ENCODE assay signal across 18 cellular contexts in the genomic region with DNA sequence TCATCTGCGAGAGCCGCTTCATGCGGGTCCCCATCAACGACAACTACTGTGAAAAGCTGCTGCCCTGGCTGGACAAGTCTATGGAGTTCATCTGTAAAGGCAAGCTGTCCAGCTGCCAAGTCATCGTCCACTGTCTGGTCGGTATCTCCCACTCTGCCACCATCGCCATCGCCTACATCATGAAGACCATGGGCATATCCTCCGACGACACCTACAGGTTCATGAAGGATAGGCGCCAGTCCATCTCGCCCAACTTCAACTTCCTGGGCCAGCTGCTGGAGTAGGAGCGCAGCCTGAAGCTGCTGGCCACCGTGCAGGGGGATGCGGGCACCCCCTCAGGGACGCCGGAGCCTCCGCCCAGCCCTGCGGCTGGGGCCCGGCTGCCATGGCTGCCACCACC. TPM values are rescaled to one million over a fixed set of nuclear protein-coding genes. Genes with fewer than 3 reads are reported as not detected.
DNase-seq lines count a peak whose midpoint lies in the region; ATAC-seq and TF ChIP-seq lines count a peak whose summit lies in the region.
"Had no signal": no experiment of that assay in that cellular context is flagged by ENCODE, and none has a peak within 500 bp of the region (broad histone marks: within the 10 kb centered on the region; RNA-seq: fewer than 3 reads in every experiment).

No MANE protein-coding gene starts in this region.

- ATAC-seq in activated T-cell treated with anti-CD3 and anti-CD28 coated beads, Interleukin-2, amount 50 U/mL, for 4 hours: no peak
- no peak for ATAC-seq in WTC11
- ATAC-seq: Panc1, sciatic nerve had no signal

- no peaks in the 10 kb centered on the region for H3K9me3 ChIP-seq in endodermal cell (ENCODE audit: control insufficient read depth, low read length)
- H3K9me3 ChIP-seq: SK-N-SH had no signal

- H3K27ac ChIP-seq in endodermal cell (ENCODE audit: low read depth, low read length): no peak overlapping the region
- H3K27ac ChIP-seq: cardiac muscle cell, KMS-11 had no signal

- H3K4me3 ChIP-seq in endodermal cell (ENCODE audit: low read length): no peak overlapping the region
- H3K4me3 ChIP-seq: cardiac muscle cell had no signal

- H3K9me3 Mint-ChIP-seq in activated T-cell treated with anti-CD3 and anti-CD28 coated beads, Interleukin-2, amount 50 U/mL, for 4 hours: no peaks in the 10 kb centered on the region
- H3K9me3 Mint-ChIP-seq in WTC11: no peaks in the 10 kb centered on the region
- H3K9me3 Mint-ChIP-seq in endodermal cell: no peaks in the 10 kb centered on the region
- no peaks in the 10 kb centered on the region for H3K9me3 Mint-ChIP-seq in progenitor cell of endocrine pancreas (ENCODE audit: low read depth)

- H3K27ac Mint-ChIP-seq in WTC11 (peak overlapping the region; percentile 32; the same call in 1 of the 2 replicates), endodermal cell (peak overlapping the region; percentile 52), progenitor cell of endocrine pancreas (peak overlapping the region; percentile 59)

- H3K36me3 ChIP-seq in endodermal cell (ENCODE audit: control insufficient read depth, insufficient read depth, low read length): peaks cover 8% of the 10 kb centered on the region

- TF ChIP-seq CTCF in WTC11 (IDR thresholded peaks at IDR 0.05): no peak
- no peak for TF ChIP-seq CTCF in endodermal cell (conservative IDR thresholded peaks at IDR 0.05)
- TF ChIP-seq CTCF in progenitor cell of endocrine pancreas (IDR thresholded peaks at IDR 0.05; ENCODE audit: unreplicated experiment): no peak

- peak overlapping the region; percentile 54 for H3K4me3 Mint-ChIP-seq in activated T-cell treated with anti-CD3 and anti-CD28 coated beads, Interleukin-2, amount 50 U/mL, for 4 hours
- peak overlapping the region; percentile 38 for H3K4me3 Mint-ChIP-seq in WTC11
- no peak overlapping the region for H3K4me3 Mint-ChIP-seq in endodermal cell
- peak overlapping the region; percentile 55 for H3K4me3 Mint-ChIP-seq in progenitor cell of endocrine pancreas (ENCODE audit: low read depth)

- peaks cover 5% of the 10 kb centered on the region for H3K36me3 Mint-ChIP-seq in activated T-cell treated with anti-CD3 and anti-CD28 coated beads, Interleukin-2, amount 50 U/mL, for 4 hours (ENCODE audit: insufficient read depth)
- H3K36me3 Mint-ChIP-seq in WTC11 (peaks cover 8% of the 10 kb centered on the region; the same call in 1 of the 2 replicates), endodermal cell (ENCODE audit: low read depth) (peaks cover 15% of the 10 kb centered on the region), progenitor cell of endocrine pancreas (ENCODE audit: insufficient read depth) (peaks cover 3% of the 10 kb centered on the region)

- H3K27me3 ChIP-seq in endodermal cell (ENCODE audit: control insufficient read depth, insufficient read depth, low read length, poor library complexity, severe bottlenecking): no peaks in the 10 kb centered on the region
- H3K27me3 ChIP-seq: cardiac muscle cell had no signal

- peaks cover 13% of the 10 kb centered on the region for H3K4me1 Mint-ChIP-seq in activated T-cell treated with anti-CD3 and anti-CD28 coated beads, Interleukin-2, amount 50 U/mL, for 4 hours (ENCODE audit: low read depth)
- H3K4me1 Mint-ChIP-seq in WTC11 (0 out of 2 replicates have a peak, but pooled peaks cover 2% of the 10 kb centered on the region), endodermal cell (peaks cover 3% of the 10 kb centered on the region), progenitor cell of endocrine pancreas (ENCODE audit: low read depth) (peaks cover 6% of the 10 kb centered on the region)

- no peak for DNase-seq in activated T-cell treated with anti-CD3 and anti-CD28 coated beads, Interleukin-2, amount 50 U/mL, for 4 hours
- DNase-seq in activated T-cell treated with anti-CD3 and anti-CD28 coated beads, Interleukin-2, amount 50 U/mL, for 1 hour: no peak
- DNase-seq in WTC11 (ENCODE audit: low spot score): no peak
- peak; percentile 52 for DNase-seq in endodermal cell
- no peak for DNase-seq in progenitor cell of endocrine pancreas (ENCODE audit: low spot score, unreplicated experiment)
- DNase-seq in LoVo (ENCODE audit: low spot score): no peak
- DNase-seq in retina: no peak
- no peak for DNase-seq in islet precursor cell
- DNase-seq: ACHN, EL, HCEC 1CT, NCI-H1436, NCI-H2171 treated with DMSO at 0.1 percent for 48 hours, SK-N-SH had no signal

- no peaks in the 10 kb centered on the region for H3K27me3 Mint-ChIP-seq in activated T-cell treated with anti-CD3 and anti-CD28 coated beads, Interleukin-2, amount 50 U/mL, for 4 hours (ENCODE audit: low read depth)
- H3K27me3 Mint-ChIP-seq in WTC11 (ENCODE audit: low read depth) (no peaks in the 10 kb centered on the region), endodermal cell (ENCODE audit: insufficient read depth) (no peaks in the 10 kb centered on the region), progenitor cell of endocrine pancreas (no peaks in the 10 kb centered on the region)

- H3K4me1 ChIP-seq in endodermal cell (ENCODE audit: control insufficient read depth, insufficient read depth, low read length): no peaks in the 10 kb centered on the region

- POLR2A ChIA-PET in WTC11 (lab: Charles Lee): interaction anchor here (3.3 kb wide), 1 partner anchor 11 kb away, joined by 19 read pairs; the partner anchor contains the start of gene SEC24C

- CTCF ChIA-PET in WTC11 (lab: Charles Lee): no interaction called here

- WGBS in endodermal cell (ENCODE audit: insufficient coverage in 1 of 2, insufficient read length in 1 of 2), 2 experiments: 96% methylated on average over 14 to 20 of the region's 20 CpGs

- H3K9ac ChIP-seq in endodermal cell (ENCODE audit: extremely low read depth, low read length, poor library complexity, severe bottlenecking): no peak overlapping the region
- H3K9ac ChIP-seq: KMS-11, SK-N-SH had no signal

TF ChIP-seq in WTC11, 78 proteins besides CTCF, POLR2A, EP300 and RAD21:
- no peak for TF ChIP-seq EMX1 (CRISPR knock-in tag; IDR thresholded peaks at IDR 0.05)
- TF ChIP-seq FOXK1 (CRISPR knock-in tag; IDR thresholded peaks at IDR 0.05): no peak
- TF ChIP-seq, protein P1, sequence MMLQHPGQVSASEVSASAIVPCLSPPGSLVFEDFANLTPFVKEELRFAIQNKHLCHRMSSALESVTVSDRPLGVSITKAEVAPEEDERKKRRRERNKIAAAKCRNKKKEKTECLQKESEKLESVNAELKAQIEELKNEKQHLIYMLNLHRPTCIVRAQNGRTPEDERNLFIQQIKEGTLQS (CRISPR knock-in tag; conservative IDR thresholded peaks at IDR 0.05): no peak
- TF ChIP-seq, protein P2, sequence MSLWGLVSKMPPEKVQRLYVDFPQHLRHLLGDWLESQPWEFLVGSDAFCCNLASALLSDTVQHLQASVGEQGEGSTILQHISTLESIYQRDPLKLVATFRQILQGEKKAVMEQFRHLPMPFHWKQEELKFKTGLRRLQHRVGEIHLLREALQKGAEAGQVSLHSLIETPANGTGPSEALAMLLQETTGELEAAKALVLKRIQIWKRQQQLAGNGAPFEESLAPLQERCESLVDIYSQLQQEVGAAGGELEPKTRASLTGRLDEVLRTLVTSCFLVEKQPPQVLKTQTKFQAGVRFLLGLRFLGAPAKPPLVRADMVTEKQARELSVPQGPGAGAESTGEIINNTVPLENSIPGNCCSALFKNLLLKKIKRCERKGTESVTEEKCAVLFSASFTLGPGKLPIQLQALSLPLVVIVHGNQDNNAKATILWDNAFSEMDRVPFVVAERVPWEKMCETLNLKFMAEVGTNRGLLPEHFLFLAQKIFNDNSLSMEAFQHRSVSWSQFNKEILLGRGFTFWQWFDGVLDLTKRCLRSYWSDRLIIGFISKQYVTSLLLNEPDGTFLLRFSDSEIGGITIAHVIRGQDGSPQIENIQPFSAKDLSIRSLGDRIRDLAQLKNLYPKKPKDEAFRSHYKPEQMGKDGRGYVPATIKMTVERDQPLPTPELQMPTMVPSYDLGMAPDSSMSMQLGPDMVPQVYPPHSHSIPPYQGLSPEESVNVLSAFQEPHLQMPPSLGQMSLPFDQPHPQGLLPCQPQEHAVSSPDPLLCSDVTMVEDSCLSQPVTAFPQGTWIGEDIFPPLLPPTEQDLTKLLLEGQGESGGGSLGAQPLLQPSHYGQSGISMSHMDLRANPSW (CRISPR knock-in tag; conservative IDR thresholded peaks at IDR 0.05; ENCODE audit: low read depth): no peak
- no peak for TF ChIP-seq FOXP1 (CRISPR knock-in tag; IDR thresholded peaks at IDR 0.05; ENCODE audit: borderline replicate concordance)
- no peak for TF ChIP-seq USF1 (CRISPR knock-in tag; IDR thresholded peaks at IDR 0.05)

RNA-seq across cellular contexts. Expression of gene SEC24C, which starts 11.7 kb away (rescaled TPM):
- total RNA-seq in activated T-cell treated with anti-CD3 and anti-CD28 coated beads, Interleukin-2, amount 50 U/mL, for 4 hours: 100 to 1,000 TPM; 101 to 109 (median 107) TPM
- total RNA-seq in WTC11 (2021): 64.2 to 74.2 TPM (median 64.5 TPM) in 3 replicates
- 10 to 100 TPM; 63.2 to 71.4 TPM for total RNA-seq in endodermal cell
- 66.6 TPM for polyA plus RNA-seq in endodermal cell (2013, experiment 1 of 2)
- 59.0 TPM for polyA plus RNA-seq in endodermal cell (2013, experiment 2 of 2)
- 93.0 and 96.5 TPM in 2 replicates for total RNA-seq in progenitor cell of endocrine pancreas

RNA-seq across cellular contexts. Expression of gene AGAP5, which starts 34.5 kb away (rescaled TPM):
- 1 to 10 TPM; 4.2 to 8.2 (median 5.6) TPM for total RNA-seq in activated T-cell treated with anti-CD3 and anti-CD28 coated beads, Interleukin-2, amount 50 U/mL, for 4 hours
- total RNA-seq in WTC11 (2021) (7.5 to 10.4 TPM (median 9.3 TPM) in 3 replicates), endodermal cell (10 to 100 TPM; 10.1 to 13.8 TPM), progenitor cell of endocrine pancreas (15.5 and 17.3 TPM in 2 replicates)
- 4.9 TPM for polyA plus RNA-seq in endodermal cell (2013, experiment 1 of 2)
- 6.3 TPM for polyA plus RNA-seq in endodermal cell (2013, experiment 2 of 2)

RNA-seq across cellular contexts. Expression of gene CHCHD1, which starts 49.4 kb away (rescaled TPM):
- total RNA-seq in activated T-cell treated with anti-CD3 and anti-CD28 coated beads, Interleukin-2, amount 50 U/mL, for 4 hours: 10 to 100 TPM; 34.7 to 35.9 (median 35.9) TPM
- 45.9 to 47.9 TPM (median 45.9 TPM) in 3 replicates for total RNA-seq in WTC11 (2021)
- 10 to 100 TPM; 37.6 to 49.3 TPM for total RNA-seq in endodermal cell
- 74.8 TPM for polyA plus RNA-seq in endodermal cell (2013, experiment 1 of 2)
- 73.7 TPM for polyA plus RNA-seq in endodermal cell (2013, experiment 2 of 2)
- 36.0 and 38.8 TPM in 2 replicates for total RNA-seq in progenitor cell of endocrine pancreas

RNA-seq across cellular contexts. Expression of gene ZSWIM8, which starts 53.0 kb away (rescaled TPM):
- 10 to 100 TPM; 31.3 to 41.2 (median 40.5) TPM for total RNA-seq in activated T-cell treated with anti-CD3 and anti-CD28 coated beads, Interleukin-2, amount 50 U/mL, for 4 hours
- 50.5 to 59.1 TPM (median 53.2 TPM) in 3 replicates for total RNA-seq in WTC11 (2021)
- total RNA-seq in endodermal cell: 10 to 100 TPM; 75.9 to 79.8 TPM
- polyA plus RNA-seq in endodermal cell (2013, experiment 1 of 2): 86.6 TPM
- polyA plus RNA-seq in endodermal cell (2013, experiment 2 of 2): 82.6 TPM
- total RNA-seq in progenitor cell of endocrine pancreas: 122 and 144 TPM in 2 replicates
